8 cellular contexts compared by ENCODE assay signal in genomic region chr16:11133344-11133921, GRCh38.
DNase-seq lines count a peak whose midpoint lies in the region; ATAC-seq, FAIRE-seq and TF ChIP-seq lines count a peak whose summit lies in the region.

No MANE protein-coding gene starts in this region.

- TF ChIP-seq CTCF in astrocyte of the cerebellum (IDR thresholded peaks at IDR 0.05; ENCODE audit: low read depth, low read length, missing control alignments) (no peak), OCI-LY7 (conservative IDR thresholded peaks at IDR 0.05; ENCODE audit: low read length) (no peak)

- intact Hi-C loops in OCI-LY7 (cut with micrococcal nuclease; ENCODE audit: unreplicated experiment) = no loop called here

- peak overlapping the region in 1 of 2 donors; percentile 49 for H3K9ac ChIP-seq in stomach smooth muscle (ENCODE audit: low read length in 2 of 2)

- peaks cover 4 to 5% of the 10 kb centered on the region in 2 donors for H3K36me3 ChIP-seq in stomach smooth muscle (ENCODE audit: control insufficient read depth in 2 of 2, insufficient read depth in 2 of 2, low read length in 2 of 2)
- peaks cover 8% of the 10 kb centered on the region; the same call in 1 of the 2 replicates for H3K36me3 ChIP-seq in OCI-LY7 (ENCODE audit: insufficient read depth, low read length)

- H2AFZ ChIP-seq in OCI-LY7 (ENCODE audit: low read length) = no peak overlapping the region

- no peak overlapping the region for H3K4me2 ChIP-seq in OCI-LY7 (ENCODE audit: low read length)

- peaks cover 48% of the 10 kb centered on the region for H3K4me1 ChIP-seq in stomach smooth muscle (ENCODE audit: control insufficient read depth, insufficient read depth, low read length)
- peaks cover 5% of the 10 kb centered on the region for H3K4me1 ChIP-seq in OCI-LY7 (ENCODE audit: insufficient read depth, low read length, poor library complexity, severe bottlenecking)

- H3K4me3 ChIP-seq in astrocyte of the cerebellum (ENCODE audit: low read depth, low read length) (no peak overlapping the region), stomach smooth muscle (ENCODE audit: low read length in 2 of 2) (peak overlapping the region; percentile 16 to 22), OCI-LY7 (ENCODE audit: low read depth, low read length, poor library complexity, severe bottlenecking) (no peak overlapping the region)

- no peaks in the 10 kb centered on the region for H3K79me2 ChIP-seq in OCI-LY7 (ENCODE audit: insufficient read depth, low read depth, low read length)

- peak; percentile 90 for DNase-seq in HTR-8/SVneo (ENCODE audit: insufficient read length, low spot score)
- DNase-seq in astrocyte of the cerebellum (ENCODE audit: low read depth) = peak; percentile 93
- peak; percentile 98 for DNase-seq in iris pigment epithelial cell (ENCODE audit: low read depth)
- DNase-seq in SHP77 treated with DMSO at 0.1 percent for 48 hours (lab: John Stamatoyannopoulos, UW) = no peak
- no peak for DNase-seq in OCI-LY7 (ENCODE audit: low spot score)
- no peak for DNase-seq in stimulated activated naive CD8-positive, alpha-beta T cell treated with anti-CD3 and anti-CD28 coated beads, Interleukin-15, Interleukin-2, amounts not matched to agents 100 U/mL and 50 U/mL, for 24 hours

- H3K9me2 ChIP-seq in OCI-LY7 (ENCODE audit: insufficient read depth, low read length) = no peaks in the 10 kb centered on the region

- no peak for ATAC-seq in HG03520 (IDR thresholded peaks at IDR 0.05; ENCODE audit: unreplicated experiment)
- no peak for ATAC-seq in stimulated activated naive CD8-positive, alpha-beta T cell treated with anti-CD3 and anti-CD28 coated beads, Interleukin-15, Interleukin-2, amounts not matched to agents 100 U/mL and 50 U/mL, for 24 hours

- H3K27ac ChIP-seq in stomach smooth muscle (ENCODE audit: low read length) (peak overlapping the region; percentile 62), OCI-LY7 (ENCODE audit: low read depth, low read length, poor library complexity, severe bottlenecking) (no peak overlapping the region)

- CTCF ChIA-PET in OCI-LY7 (lab: Charles Lee; ENCODE audit: unreplicated experiment) = no interaction called here

- H3K9me3 ChIP-seq in stomach smooth muscle (ENCODE audit: control insufficient read depth in 2 of 2, low read length in 2 of 2) = no peaks in the 10 kb centered on the region
- no peaks in the 10 kb centered on the region for H3K9me3 ChIP-seq in OCI-LY7 (ENCODE audit: low read length)

- no TSS peak for BruUV-seq in OCI-LY7 (replicated peaks; lab: Mats Ljungman, UMichigan)

- no peaks in the 10 kb centered on the region for H3K27me3 ChIP-seq in stomach smooth muscle (ENCODE audit: control insufficient read depth in 1 of 2, insufficient read depth in 2 of 2, low read length in 2 of 2)

- POLR2A ChIA-PET in OCI-LY7 (lab: Charles Lee) = interaction anchor here (0.8 to 1.7 kb wide), 3 partner anchors 11 to 39 kb away, joined by 3 to 5 read pairs (median 3); no protein-coding TSS in a partner anchor

- peak; percentile 78 for FAIRE-seq in HTR-8/SVneo (lab: Jason Lieb, UNC)

- in situ Hi-C loops in astrocyte of the cerebellum (cut with HindIII; ENCODE audit: low sequenced_read_pairs) = no loop called here

- no peaks in the 10 kb centered on the region for H4K20me1 ChIP-seq in OCI-LY7 (ENCODE audit: insufficient read depth, low read length)

Comparison
In these comparisons a context has a peak if more than half of its experiments do, and no peak if none do; other contexts are left out.
1. DNase-seq: peak in HTR-8/SVneo (single experiment), astrocyte of the cerebellum (single experiment) and iris pigment epithelial cell (single experiment); none in SHP77 treated with DMSO at 0.1 percent for 48 hours (single experiment), OCI-LY7 (single experiment) and stimulated activated naive CD8-positive, alpha-beta T cell treated with anti-CD3 and anti-CD28 coated beads, Interleukin-15, Interleukin-2, amounts not matched to agents 100 U/mL and 50 U/mL, for 24 hours (single experiment).
2. H3K4me3 ChIP-seq: peak in stomach smooth muscle (2 of 2); none in astrocyte of the cerebellum (single experiment) and OCI-LY7 (single experiment).